36 cellular contexts compared by ENCODE assay signal in the genomic region with DNA sequence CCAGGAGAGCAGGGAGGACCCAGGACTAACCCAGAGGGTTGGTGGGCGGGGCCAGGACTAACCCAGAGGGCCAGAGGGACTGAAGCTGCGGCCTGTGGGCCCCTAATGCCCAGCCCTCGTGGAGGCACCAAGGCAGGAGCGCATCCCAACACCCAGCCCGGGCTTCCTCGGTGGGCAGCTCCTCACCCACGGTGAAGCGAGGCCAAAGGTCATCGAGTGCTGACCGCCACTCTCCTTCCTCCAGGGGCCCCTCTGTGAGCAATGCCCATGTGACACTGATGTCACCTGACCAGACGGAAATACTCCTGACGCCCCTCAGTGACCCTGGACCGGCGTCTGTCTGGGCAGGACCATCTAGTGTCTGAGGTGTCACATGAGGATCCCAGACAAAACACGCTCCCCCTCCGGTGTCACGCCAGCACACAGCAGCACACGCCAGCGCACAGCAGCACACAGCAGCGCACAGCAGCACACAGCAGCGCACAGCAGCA. TPM values are rescaled to one million over a fixed set of nuclear protein-coding genes. Genes with fewer than 3 reads are reported as not detected.
DNase-seq lines count a peak whose midpoint lies in the region; FAIRE-seq and TF ChIP-seq lines count a peak whose summit lies in the region.
"Had no signal": no experiment of that assay in that cellular context is flagged by ENCODE, and none has a peak within 500 bp of the region (broad histone marks: within the 10 kb centered on the region; RNA-seq: fewer than 3 reads in every experiment).

No MANE protein-coding gene starts in this region.

- CTCF ChIA-PET in RWPE1 (lab: Yijun Ruan, JAX), result no interaction called here
- CTCF ChIA-PET in H1 (lab: Charles Lee; ENCODE audit: partially characterized antibody), result interaction anchor here (0.6 kb wide), 1 partner anchor 119 kb away, joined by 5 read pairs; no protein-coding TSS in a partner anchor

- peaks cover 19 to 82% (median 59%) of the 10 kb centered on the region in 10 experiments for H3K4me1 ChIP-seq in BLaER1 treated with 17β-estradiol and CSF1 and Interleukin-3, amounts not matched to agents 10 nM and 100 nM
- no peaks in the 10 kb centered on the region for H3K4me1 ChIP-seq in H1 (replicated peaks in 1 of 4; ENCODE audit: control insufficient read depth in 3 of 4, insufficient read depth in 4 of 4, low read length in 3 of 4)
- H3K4me1 ChIP-seq: BE2C, parathyroid adenoma, SJSA1, testis had no signal

- H2BK5ac ChIP-seq in H1 (ENCODE audit: low read depth, low read length), result no peak overlapping the region

- no peak overlapping the region for H3K18ac ChIP-seq in H1 (ENCODE audit: extremely low read depth, low read length)

- no peak overlapping the region for H4K5ac ChIP-seq in H1 (ENCODE audit: insufficient read length, low read depth, low read length)

- FAIRE-seq in H1 (lab: Jason Lieb, UNC), result no peak
- FAIRE-seq: endothelial cell of umbilical vein had no signal

- H3K36me3 ChIP-seq in BLaER1 treated with 17β-estradiol and CSF1 and Interleukin-3, amounts not matched to agents 10 nM and 100 nM, result peaks cover 2 to 30% (median 18%) of the 10 kb centered on the region in 11 experiments; a peak in 19 of 22 replicates
- H3K36me3 ChIP-seq in H1 (ENCODE audit: control insufficient read depth in 2 of 4, insufficient read depth in 4 of 4, low read length in 3 of 4), result no peaks in the 10 kb centered on the region
- H3K36me3 ChIP-seq: neural progenitor cell, Peyer's patch had no signal

- H2BK20ac ChIP-seq in H1 (ENCODE audit: low read length), result no peak overlapping the region

- H3K27me3 Mint-ChIP-seq in activated T-helper 1 cell treated with anti-CD3 and anti-CD28 coated beads, Interleukin-12 subunit alpha, Interleukin-12 subunit beta, Interleukin-2, Interleukin-4 antibody, amounts not matched to agents 30 ng/mL and 10 ng/mL and 1 ng/mL, durations not matched to agents 14 hours and 24 hours and 36 hours (ENCODE audit: insufficient read depth), result no peaks in the 10 kb centered on the region
- H3K27me3 Mint-ChIP-seq: activated naive CD8-positive, alpha-beta T cell treated with anti-CD3 and anti-CD28 coated beads, Interleukin-2, amount 50 U/mL, for 24 hours; stimulated activated naive CD8-positive, alpha-beta T cell treated with anti-CD3 and anti-CD28 coated beads, Interleukin-15, Interleukin-2, amounts not matched to agents 100 ng/mL and 50 ng/mL, for 24 hours had no signal

- H3K14ac ChIP-seq in H1 (ENCODE audit: insufficient read length), result no peak overlapping the region

- H3K79me2 ChIP-seq in H1 (ENCODE audit: control insufficient read depth in 1 of 2, insufficient read depth in 2 of 2, low read length in 2 of 2), result peaks cover 0 to 3% of the 10 kb centered on the region in 2 experiments; a peak in 1 of 4 replicates

- TF ChIP-seq EP300 in H1 (IDR thresholded peaks at IDR 0.05; ENCODE audit: borderline replicate concordance in 1 of 2, low read depth in 2 of 2, low read length in 2 of 2), result no peak

- H3K4me1 Mint-ChIP-seq in activated T-helper 1 cell treated with anti-CD3 and anti-CD28 coated beads, Interleukin-12 subunit alpha, Interleukin-12 subunit beta, Interleukin-2, Interleukin-4 antibody, amounts not matched to agents 30 ng/mL and 10 ng/mL and 1 ng/mL, durations not matched to agents 14 hours and 24 hours and 36 hours (ENCODE audit: low read depth), result peaks cover 12% of the 10 kb centered on the region

- TF ChIP-seq RAD21 in H1 (IDR thresholded peaks at IDR 0.05 in 1 of 2, conservative IDR thresholded peaks at IDR 0.05 in 1 of 2; ENCODE audit: low read depth in 2 of 2, low read length in 2 of 2), result no peak

- H3K36me3 Mint-ChIP-seq in activated T-helper 1 cell treated with anti-CD3 and anti-CD28 coated beads, Interleukin-12 subunit alpha, Interleukin-12 subunit beta, Interleukin-2, Interleukin-4 antibody, amounts not matched to agents 30 ng/mL and 10 ng/mL and 1 ng/mL, durations not matched to agents 14 hours and 24 hours and 36 hours (ENCODE audit: low read depth), result peaks cover 1% of the 10 kb centered on the region

- no peak overlapping the region for H3K4ac ChIP-seq in H1 (replicated peaks; ENCODE audit: insufficient read length, low read depth, low read length)

- peaks cover 8% of the 10 kb centered on the region; the same call in 1 of the 2 replicates for H3K23me2 ChIP-seq in H1 (ENCODE audit: low read depth, low read length)

- peak overlapping the region in 1 of 11 experiments; percentile 28; a peak in 1 of 22 replicates for H3K27ac ChIP-seq in BLaER1 treated with 17β-estradiol and CSF1 and Interleukin-3, amounts not matched to agents 10 nM and 100 nM
- H3K27ac ChIP-seq in RWPE1 (peak overlapping the region; percentile 43), H1 (ENCODE audit: low read depth, low read length) (no peak overlapping the region)
- H3K27ac ChIP-seq: gastroesophageal sphincter, neural progenitor cell, parathyroid adenoma, Peyer's patch, SJSA1, testis had no signal

- no peak overlapping the region for H3K4me3 ChIP-seq in BLaER1 treated with 17β-estradiol and CSF1 and Interleukin-3, amounts not matched to agents 10 nM and 100 nM
- no peak overlapping the region for H3K4me3 ChIP-seq in H1 (ENCODE audit: extremely low read depth in 1 of 4, insufficient read depth in 2 of 4, low read depth in 3 of 4, low read length in 4 of 4)
- H3K4me3 ChIP-seq: gastroesophageal sphincter, neural progenitor cell, Peyer's patch, SJSA1, smooth muscle cell, testis had no signal

- DNase-seq in RWPE1 (ENCODE audit: low spot score) (no peak), H1 (ENCODE audit: low read depth in 1 of 2, low spot score in 2 of 2) (no peak), myocyte (ENCODE audit: low read depth) (peak; percentile 39), SHP77 (lab: John Stamatoyannopoulos, UW) (no peak), NCI-H1694 treated with DMSO at 0.1 percent for 48 hours (lab: John Stamatoyannopoulos, UW) (no peak), GF-D8 (lab: John Stamatoyannopoulos, UW) (no peak)
- no peak for DNase-seq in activated T-helper 1 cell treated with anti-CD3 and anti-CD28 coated beads, Interleukin-12 subunit alpha, Interleukin-12 subunit beta, Interleukin-2, Interleukin-4 antibody, amounts not matched to agents 30 ng/mL and 10 ng/mL and 1 ng/mL, durations not matched to agents 14 hours and 24 hours and 36 hours (ENCODE audit: low spot score)
- DNase-seq: ACHN; activated CD4-positive, alpha-beta T cell treated with anti-CD3 and anti-CD28 coated beads, Interleukin-2, amount 50 U/mL, for 1 hour; activated CD4-positive, CD25-positive, alpha-beta regulatory T cell; activated naive CD8-positive, alpha-beta T cell treated with anti-CD3 and anti-CD28 coated beads, Interleukin-2, amount 50 U/mL, for 24 hours; activated T-cell treated with anti-CD3 and anti-CD28 coated beads, Interleukin-2, amount 50 U/mL, for 4 hours; BE2C; Caco-2; GOT3; HFFc6; hippocampal formation; left colon; mesendoderm; NCI-H1436 treated with DMSO at 0.1 percent for 48 hours; NCI-H446; NCI-H774; Peyer's patch; stimulated activated CD4-positive, alpha-beta T cell treated with anti-CD3 and anti-CD28 coated beads, Interleukin-1b, Interleukin-23, amount 100 ng/mL, for 48 hours; stimulated activated CD8-positive, alpha-beta memory T cell treated with anti-CD3 and anti-CD28 coated beads, Interleukin-4, amount 100 ng/mL, for 48 hours; testis had no signal

- POLR2A ChIA-PET in RWPE1 (lab: Yijun Ruan, JAX; ENCODE audit: low non-redundant PET), result no interaction called here
- POLR2A ChIA-PET in H1 (lab: Charles Lee; ENCODE audit: partially characterized antibody), result no interaction called here

- intact Hi-C loops in activated T-helper 1 cell treated with anti-CD3 and anti-CD28 coated beads, Interleukin-12 subunit alpha, Interleukin-12 subunit beta, Interleukin-2, Interleukin-4 antibody, amounts not matched to agents 30 ng/mL and 10 ng/mL and 1 ng/mL, durations not matched to agents 14 hours and 24 hours and 36 hours (cut with micrococcal nuclease), result no loop called here

- no peak overlapping the region for H3K27ac Mint-ChIP-seq in activated T-helper 1 cell treated with anti-CD3 and anti-CD28 coated beads, Interleukin-12 subunit alpha, Interleukin-12 subunit beta, Interleukin-2, Interleukin-4 antibody, amounts not matched to agents 30 ng/mL and 10 ng/mL and 1 ng/mL, durations not matched to agents 14 hours and 24 hours and 36 hours
- H3K27ac Mint-ChIP-seq: activated naive CD8-positive, alpha-beta T cell treated with anti-CD3 and anti-CD28 coated beads, Interleukin-2, amount 50 U/mL, for 24 hours; neural progenitor cell; stimulated activated naive CD8-positive, alpha-beta T cell treated with anti-CD3 and anti-CD28 coated beads, Interleukin-15, Interleukin-2, amounts not matched to agents 100 ng/mL and 50 ng/mL, for 24 hours had no signal

- H3K27me3 ChIP-seq in BLaER1 treated with 17β-estradiol and CSF1 and Interleukin-3, amounts not matched to agents 10 nM and 100 nM, result peaks cover 0 to 24% (median 0%) of the 10 kb centered on the region in 11 experiments; a peak in 5 of 22 replicates
- H3K27me3 ChIP-seq in H1 (replicated peaks in 1 of 4; ENCODE audit: control insufficient read depth in 3 of 4, extremely low read depth in 1 of 4, insufficient read depth in 3 of 4, low read length in 3 of 4), result no peaks in the 10 kb centered on the region
- H3K27me3 ChIP-seq: BE2C, gastroesophageal sphincter, neural progenitor cell, Peyer's patch, SJSA1, testis had no signal

- H2AFZ ChIP-seq in H1 (ENCODE audit: low read length), result no peak overlapping the region
- H2AFZ ChIP-seq: neural progenitor cell, parathyroid adenoma had no signal

- peaks cover 8% of the 10 kb centered on the region for H3K79me1 ChIP-seq in H1 (ENCODE audit: low read depth, low read length)

- no peak overlapping the region for H3K56ac ChIP-seq in H1 (replicated peaks; ENCODE audit: insufficient read length, low read depth, low read length)

- TF ChIP-seq POLR2A in H1 (IDR thresholded peaks at IDR 0.05; ENCODE audit: control extremely low read depth in 1 of 2, low read depth in 2 of 2, low read length in 2 of 2), result no peak

- no peak overlapping the region for H2BK15ac ChIP-seq in H1 (ENCODE audit: low read length)

- peak overlapping the region in 2 of 11 experiments; percentile 2 to 25; a peak in 2 of 22 replicates for H3K9ac ChIP-seq in BLaER1 treated with 17β-estradiol and CSF1 and Interleukin-3, amounts not matched to agents 10 nM and 100 nM
- no peak overlapping the region; a peak in 2 of 7 replicates for H3K9ac ChIP-seq in H1 (replicated peaks in 1 of 4; ENCODE audit: extremely low read depth in 1 of 4, low read depth in 3 of 4, low read length in 3 of 4)
- H3K9ac ChIP-seq: neural progenitor cell, parathyroid adenoma had no signal

- no peak overlapping the region for H3K23ac ChIP-seq in H1 (ENCODE audit: insufficient read length)

- no peak overlapping the region for H3K4me3 Mint-ChIP-seq in activated T-helper 1 cell treated with anti-CD3 and anti-CD28 coated beads, Interleukin-12 subunit alpha, Interleukin-12 subunit beta, Interleukin-2, Interleukin-4 antibody, amounts not matched to agents 30 ng/mL and 10 ng/mL and 1 ng/mL, durations not matched to agents 14 hours and 24 hours and 36 hours
- H3K4me3 Mint-ChIP-seq: activated naive CD8-positive, alpha-beta T cell treated with anti-CD3 and anti-CD28 coated beads, Interleukin-2, amount 50 U/mL, for 24 hours; activated T-cell treated with anti-CD3 and anti-CD28 coated beads, Interleukin-2, amount 50 U/mL, for 4 hours; HFFc6; neural progenitor cell; stimulated activated naive CD8-positive, alpha-beta T cell treated with anti-CD3 and anti-CD28 coated beads, Interleukin-15, Interleukin-2, amounts not matched to agents 100 ng/mL and 50 ng/mL, for 24 hours had no signal

- no peak overlapping the region for H2BK12ac ChIP-seq in H1 (ENCODE audit: low read depth, low read length)

- 86% methylated on average over 21 of the region's 21 CpGs; no CpG with 5 or more reads in 1 of the 2 experiments for WGBS in H1 (ENCODE audit: extremely low coverage in 1 of 2, insufficient coverage in 1 of 2, insufficient read length in 1 of 2, insufficient replicate concordance in 2 of 2, low coverage in 1 of 2, low lambda C conversion rate in 2 of 2, missing lambda C conversion rate in 1 of 2), 2 experiments

- TF ChIP-seq CTCF in RWPE1 (conservative IDR thresholded peaks at IDR 0.05; ENCODE audit: low read depth) (no peak), H1 (IDR thresholded peaks at IDR 0.05; ENCODE audit: control extremely low read depth in 1 of 3, insufficient read depth in 1 of 3, low read depth in 1 of 3, low read length in 3 of 3) (no peak)

- H2BK120ac ChIP-seq in H1 (replicated peaks; ENCODE audit: low read depth, low read length), result no peak overlapping the region

- H4K8ac ChIP-seq in H1 (ENCODE audit: extremely low read depth, insufficient read depth, low read length), result no peak overlapping the region

- peaks cover 2 to 11% (median 6%) of the 10 kb centered on the region in 11 experiments for H3K9me3 ChIP-seq in BLaER1 treated with 17β-estradiol and CSF1 and Interleukin-3, amounts not matched to agents 10 nM and 100 nM (replicated peaks in 1 of 11)
- peaks cover 0 to 8% of the 10 kb centered on the region in 2 experiments; a peak in 1 of 4 replicates for H3K9me3 ChIP-seq in H1 (ENCODE audit: insufficient read depth in 2 of 2, low read depth in 1 of 2, low read length in 1 of 2)
- H3K9me3 ChIP-seq: BE2C, Caco-2, gastroesophageal sphincter, Peyer's patch, testis had no signal

- no peak overlapping the region for H2AK5ac ChIP-seq in H1 (ENCODE audit: low read depth, low read length)

- peaks cover 4% of the 10 kb centered on the region for H3K9me3 Mint-ChIP-seq in activated T-helper 1 cell treated with anti-CD3 and anti-CD28 coated beads, Interleukin-12 subunit alpha, Interleukin-12 subunit beta, Interleukin-2, Interleukin-4 antibody, amounts not matched to agents 30 ng/mL and 10 ng/mL and 1 ng/mL, durations not matched to agents 14 hours and 24 hours and 36 hours
- H3K9me3 Mint-ChIP-seq: activated naive CD8-positive, alpha-beta T cell treated with anti-CD3 and anti-CD28 coated beads, Interleukin-2, amount 50 U/mL, for 24 hours; activated T-cell treated with anti-CD3 and anti-CD28 coated beads, Interleukin-2, amount 50 U/mL, for 4 hours; HFFc6; neural progenitor cell; stimulated activated naive CD8-positive, alpha-beta T cell treated with anti-CD3 and anti-CD28 coated beads, Interleukin-15, Interleukin-2, amounts not matched to agents 100 ng/mL and 50 ng/mL, for 24 hours had no signal

- no peak overlapping the region for H4K91ac ChIP-seq in H1 (replicated peaks; ENCODE audit: insufficient read length, low read length)

- peaks cover 42 to 88% (median 48%) of the 10 kb centered on the region in 11 experiments; a peak in 21 of 22 replicates for H4K20me1 ChIP-seq in BLaER1 treated with 17β-estradiol and CSF1 and Interleukin-3, amounts not matched to agents 10 nM and 100 nM
- peaks cover 1 to 9% of the 10 kb centered on the region in 2 experiments for H4K20me1 ChIP-seq in H1 (replicated peaks in 1 of 2; ENCODE audit: control insufficient read depth in 1 of 2, insufficient read depth in 2 of 2, low read length in 2 of 2)

- H3K4me2 ChIP-seq in BLaER1 treated with 17β-estradiol and CSF1 and Interleukin-3, amounts not matched to agents 10 nM and 100 nM, result peak overlapping the region in 9 of 11 experiments; percentile 5 to 100 (median 95); a peak in 11 of 22 replicates
- no peak overlapping the region for H3K4me2 ChIP-seq in H1 (ENCODE audit: insufficient read depth in 1 of 2, low read depth in 2 of 2, low read length in 2 of 2)
- H3K4me2 ChIP-seq: neural progenitor cell, smooth muscle cell had no signal

RNA-seq across cellular contexts. Expression of a gene that starts 28.7 kb away (rescaled TPM):
- total RNA-seq in H1 (2021; fragmentation: NEBNext Ultra II Directional; extraction: Animal tissue kit (Norgen Biotek cat#: 25700)), result 0.54 and 1.8 TPM in 2 replicates
- 2.7 and 3.9 TPM in 2 replicates for polyA plus RNA-seq in H1 (2011; rRNA removed)
- 2.5 TPM for polyA plus RNA-seq in H1 (2011; cell fraction: cytosol; rRNA removed)
- 3.3 TPM for polyA plus RNA-seq in H1 (2011; cell fraction: nucleus; rRNA removed)
- 0.62 to 1.8 TPM (median 1.3 TPM) in 4 replicates for polyA plus RNA-seq in H1 (2012, experiment 1 of 2)
- polyA plus RNA-seq in H1 (2012, experiment 2 of 2), result 2.0 TPM
- polyA plus RNA-seq in H1 (2013, experiment 1 of 2), result 1.1 TPM
- 0.79 TPM for polyA plus RNA-seq in H1 (2013, experiment 2 of 2)
- 2.9 and 4.5 TPM in 2 replicates for polyA minus RNA-seq in H1 (2011; rRNA and poly(A)+ RNA removed)
- polyA minus RNA-seq in H1 (2011; cell fraction: cytosol; rRNA and poly(A)+ RNA removed), result 0.81 TPM
- polyA minus RNA-seq in H1 (2011; cell fraction: nucleus; rRNA and poly(A)+ RNA removed), result 3.9 TPM
- 2.2 and 3.2 TPM in 2 replicates for total RNA-seq in myocyte
- polyA plus RNA-seq in myocyte (2012), result 3.7 TPM
- 2.2 and 2.8 TPM in 2 replicates for total RNA-seq in activated T-helper 1 cell treated with anti-CD3 and anti-CD28 coated beads, Interleukin-12 subunit alpha, Interleukin-12 subunit beta, Interleukin-2, Interleukin-4 antibody, amounts not matched to agents 30 ng/mL and 10 ng/mL and 1 ng/mL, durations not matched to agents 14 hours and 24 hours and 36 hours

RNA-seq across cellular contexts. Expression of a gene that starts 32.7 kb away (rescaled TPM):
- total RNA-seq in H1 (2021; fragmentation: NEBNext Ultra II Directional; extraction: Animal tissue kit (Norgen Biotek cat#: 25700)), result not detected in 2 replicates
- 0.05 TPM in 1 of 2 replicates, not detected in the other for polyA plus RNA-seq in H1 (2011; rRNA removed)
- polyA plus RNA-seq in H1 (2011; cell fraction: cytosol; rRNA removed), result 0.04 TPM
- 0.16 TPM for polyA plus RNA-seq in H1 (2011; cell fraction: nucleus; rRNA removed)
- polyA plus RNA-seq in H1 (2012, experiment 1 of 2), result 0.08 to 0.14 TPM (median 0.13 TPM) in 3 of 4 replicates, not detected in the other
- polyA plus RNA-seq in H1 (2012, experiment 2 of 2), result not detected
- polyA plus RNA-seq in H1 (2013, experiment 1 of 2), result not detected
- polyA plus RNA-seq in H1 (2013, experiment 2 of 2), result 0.04 TPM
- polyA minus RNA-seq in H1 (2011; rRNA and poly(A)+ RNA removed), result not detected in 2 replicates
- polyA minus RNA-seq in H1 (2011; cell fraction: cytosol; rRNA and poly(A)+ RNA removed), result not detected
- polyA minus RNA-seq in H1 (2011; cell fraction: nucleus; rRNA and poly(A)+ RNA removed), result not detected
- total RNA-seq in myocyte, result not detected in 2 replicates
- 0.11 TPM for polyA plus RNA-seq in myocyte (2012)
- not detected in 2 replicates for total RNA-seq in activated T-helper 1 cell treated with anti-CD3 and anti-CD28 coated beads, Interleukin-12 subunit alpha, Interleukin-12 subunit beta, Interleukin-2, Interleukin-4 antibody, amounts not matched to agents 30 ng/mL and 10 ng/mL and 1 ng/mL, durations not matched to agents 14 hours and 24 hours and 36 hours
- total RNA-seq: activated T-cell treated with anti-CD3 and anti-CD28 coated beads, Interleukin-2, amount 50 U/mL, for 4 hours; endothelial cell of umbilical vein; fibroblast of lung; gastroesophageal sphincter; right cardiac atrium; SJSA1; smooth muscle cell had no signal
- polyA plus RNA-seq: endothelial cell of umbilical vein, fibroblast of lung, right cardiac atrium, smooth muscle cell had no signal

RNA-seq across cellular contexts. Expression of a gene that starts 40.3 kb away (rescaled TPM):
- 7.9 and 9.0 TPM in 2 replicates for total RNA-seq in H1 (2021; fragmentation: NEBNext Ultra II Directional; extraction: Animal tissue kit (Norgen Biotek cat#: 25700))
- polyA plus RNA-seq in H1 (2011; rRNA removed), result 3.9 and 5.8 TPM in 2 replicates
- 5.7 TPM for polyA plus RNA-seq in H1 (2011; cell fraction: cytosol; rRNA removed)
- polyA plus RNA-seq in H1 (2011; cell fraction: nucleus; rRNA removed), result 8.0 TPM
- polyA plus RNA-seq in H1 (2012, experiment 1 of 2), result 5.4 to 7.9 TPM (median 6.1 TPM) in 4 replicates
- 3.6 TPM for polyA plus RNA-seq in H1 (2012, experiment 2 of 2)
- polyA plus RNA-seq in H1 (2013, experiment 1 of 2), result 7.3 TPM
- 7.1 TPM for polyA plus RNA-seq in H1 (2013, experiment 2 of 2)
- 4.2 and 7.6 TPM in 2 replicates for polyA minus RNA-seq in H1 (2011; rRNA and poly(A)+ RNA removed)
- polyA minus RNA-seq in H1 (2011; cell fraction: cytosol; rRNA and poly(A)+ RNA removed), result 3.3 TPM
- 13.6 TPM for polyA minus RNA-seq in H1 (2011; cell fraction: nucleus; rRNA and poly(A)+ RNA removed)
- 11.5 and 14.8 TPM in 2 replicates for total RNA-seq in myocyte
- 8.1 TPM for polyA plus RNA-seq in myocyte (2012)
- total RNA-seq in activated T-helper 1 cell treated with anti-CD3 and anti-CD28 coated beads, Interleukin-12 subunit alpha, Interleukin-12 subunit beta, Interleukin-2, Interleukin-4 antibody, amounts not matched to agents 30 ng/mL and 10 ng/mL and 1 ng/mL, durations not matched to agents 14 hours and 24 hours and 36 hours, result 14.3 and 18.6 TPM in 2 replicates

Comparison
In these comparisons a context has a peak if more than half of its experiments do, and no peak if none do; other contexts are left out.
1. H3K4me2 ChIP-seq: peak in BLaER1 treated with 17β-estradiol and CSF1 and Interleukin-3, amounts not matched to agents 10 nM and 100 nM (9 of 11); none in H1 (0 of 2).